In genomic region chr3:150612494-150612893, GRCh38 we compare ENCODE assay signal across 17 cellular contexts. TPM values are rescaled to one million over a fixed set of nuclear protein-coding genes. Genes with fewer than 3 reads are reported as not detected.
DNase-seq lines count a peak whose midpoint lies in the region; ATAC-seq lines count a peak whose summit lies in the region.
"Had no signal": no experiment of that assay in that cellular context is flagged by ENCODE, and none has a peak within 500 bp of the region (broad histone marks: within the 10 kb centered on the region; RNA-seq: fewer than 3 reads in every experiment).

No MANE protein-coding gene starts in this region.

- H3K36me3 Mint-ChIP-seq in activated CD4-positive, alpha-beta T cell treated with anti-CD3 and anti-CD28 coated beads for 36 hours (ENCODE audit: low read depth), result peaks cover 40% of the 10 kb centered on the region
- peaks cover 18% of the 10 kb centered on the region for H3K36me3 Mint-ChIP-seq in activated naive CD8-positive, alpha-beta T cell
- peaks cover 55% of the 10 kb centered on the region for H3K36me3 Mint-ChIP-seq in activated naive CD8-positive, alpha-beta T cell treated with anti-CD3 and anti-CD28 coated beads for 36 hours
- peaks cover 60% of the 10 kb centered on the region for H3K36me3 Mint-ChIP-seq in activated T-helper 2 cell treated with anti-CD3 and anti-CD28 coated beads, Interferon-gamma antibody, Interleukin-2, Interleukin-4, amounts not matched to agents 10 μg/mL and 5 μg/mL and 100 μg/mL, durations not matched to agents 14 hours and 24 hours and 36 hours (ENCODE audit: low read depth)

- H3K4me1 Mint-ChIP-seq in activated CD4-positive, alpha-beta T cell treated with anti-CD3 and anti-CD28 coated beads for 36 hours, result peaks cover 62% of the 10 kb centered on the region
- peaks cover 72% of the 10 kb centered on the region for H3K4me1 Mint-ChIP-seq in activated naive CD8-positive, alpha-beta T cell (ENCODE audit: low read depth)
- peaks cover 58% of the 10 kb centered on the region for H3K4me1 Mint-ChIP-seq in activated naive CD8-positive, alpha-beta T cell treated with anti-CD3 and anti-CD28 coated beads for 36 hours
- H3K4me1 Mint-ChIP-seq in activated T-helper 2 cell treated with anti-CD3 and anti-CD28 coated beads, Interferon-gamma antibody, Interleukin-2, Interleukin-4, amounts not matched to agents 10 μg/mL and 5 μg/mL and 100 μg/mL, durations not matched to agents 14 hours and 24 hours and 36 hours (ENCODE audit: low read depth), result peaks cover 59% of the 10 kb centered on the region

- intact Hi-C loops in activated CD4-positive, alpha-beta T cell treated with anti-CD3 and anti-CD28 coated beads for 36 hours (cut with DNase I, micrococcal nuclease), result no loop called here
- intact Hi-C loops in activated T-helper 2 cell treated with anti-CD3 and anti-CD28 coated beads, Interferon-gamma antibody, Interleukin-2, Interleukin-4, amounts not matched to agents 10 μg/mL and 5 μg/mL and 100 μg/mL, durations not matched to agents 14 hours and 24 hours and 36 hours (cut with micrococcal nuclease), result loop anchor here (1.0 to 5.0 kb wide), 2 partner anchors 9 to 170 kb away; partner anchors contain the start of gene SELENOT

- H3K27me3 Mint-ChIP-seq in activated CD4-positive, alpha-beta T cell treated with anti-CD3 and anti-CD28 coated beads for 36 hours, result no peaks in the 10 kb centered on the region
- H3K27me3 Mint-ChIP-seq in activated naive CD8-positive, alpha-beta T cell, result no peaks in the 10 kb centered on the region
- no peaks in the 10 kb centered on the region for H3K27me3 Mint-ChIP-seq in activated naive CD8-positive, alpha-beta T cell treated with anti-CD3 and anti-CD28 coated beads for 36 hours
- H3K27me3 Mint-ChIP-seq in activated T-helper 2 cell treated with anti-CD3 and anti-CD28 coated beads, Interferon-gamma antibody, Interleukin-2, Interleukin-4, amounts not matched to agents 10 μg/mL and 5 μg/mL and 100 μg/mL, durations not matched to agents 14 hours and 24 hours and 36 hours (ENCODE audit: low read depth), result no peaks in the 10 kb centered on the region

- POLR2A ChIA-PET in activated CD4-positive, alpha-beta T cell treated with anti-CD3 and anti-CD28 coated beads for 36 hours (lab: Charles Lee), result no interaction called here

- CTCF ChIA-PET in activated CD4-positive, alpha-beta T cell treated with anti-CD3 and anti-CD28 coated beads for 36 hours (lab: Charles Lee), result interaction anchor here (0.6 to 1.3 kb wide), 3 partner anchors 23 to 105 kb away, joined by 3 to 4 read pairs (median 3); no protein-coding TSS in a partner anchor

- no peak for ATAC-seq in activated CD4-positive, alpha-beta T cell treated with anti-CD3 and anti-CD28 coated beads for 36 hours
- no peak for ATAC-seq in GM19035 (IDR thresholded peaks at IDR 0.05; ENCODE audit: unreplicated experiment)

- H3K9me3 Mint-ChIP-seq in activated CD4-positive, alpha-beta T cell treated with anti-CD3 and anti-CD28 coated beads for 36 hours (ENCODE audit: low read depth), result peaks cover 3% of the 10 kb centered on the region
- H3K9me3 Mint-ChIP-seq in activated naive CD8-positive, alpha-beta T cell (ENCODE audit: low read depth), result no peaks in the 10 kb centered on the region
- peaks cover 3% of the 10 kb centered on the region for H3K9me3 Mint-ChIP-seq in activated naive CD8-positive, alpha-beta T cell treated with anti-CD3 and anti-CD28 coated beads for 36 hours
- H3K9me3 Mint-ChIP-seq in activated T-helper 2 cell treated with anti-CD3 and anti-CD28 coated beads, Interferon-gamma antibody, Interleukin-2, Interleukin-4, amounts not matched to agents 10 μg/mL and 5 μg/mL and 100 μg/mL, durations not matched to agents 14 hours and 24 hours and 36 hours, result peaks cover 4% of the 10 kb centered on the region

- peak overlapping the region; percentile 19 for H3K27ac Mint-ChIP-seq in activated CD4-positive, alpha-beta T cell treated with anti-CD3 and anti-CD28 coated beads for 36 hours
- no peak overlapping the region for H3K27ac Mint-ChIP-seq in activated naive CD8-positive, alpha-beta T cell
- H3K27ac Mint-ChIP-seq in activated naive CD8-positive, alpha-beta T cell treated with anti-CD3 and anti-CD28 coated beads for 36 hours, result no peak overlapping the region
- H3K27ac Mint-ChIP-seq in activated T-helper 2 cell treated with anti-CD3 and anti-CD28 coated beads, Interferon-gamma antibody, Interleukin-2, Interleukin-4, amounts not matched to agents 10 μg/mL and 5 μg/mL and 100 μg/mL, durations not matched to agents 14 hours and 24 hours and 36 hours, result peak overlapping the region; percentile 73
- H3K27ac Mint-ChIP-seq: H9 had no signal

- no peak overlapping the region for H3K4me3 Mint-ChIP-seq in activated CD4-positive, alpha-beta T cell treated with anti-CD3 and anti-CD28 coated beads for 36 hours
- peak overlapping the region; percentile 23 for H3K4me3 Mint-ChIP-seq in activated naive CD8-positive, alpha-beta T cell
- no peak overlapping the region for H3K4me3 Mint-ChIP-seq in activated naive CD8-positive, alpha-beta T cell treated with anti-CD3 and anti-CD28 coated beads for 36 hours
- H3K4me3 Mint-ChIP-seq in activated T-helper 2 cell treated with anti-CD3 and anti-CD28 coated beads, Interferon-gamma antibody, Interleukin-2, Interleukin-4, amounts not matched to agents 10 μg/mL and 5 μg/mL and 100 μg/mL, durations not matched to agents 14 hours and 24 hours and 36 hours (ENCODE audit: low read depth), result no peak overlapping the region
- H3K4me3 Mint-ChIP-seq: H9 had no signal

- no peak for DNase-seq in activated CD4-positive, alpha-beta T cell treated with anti-CD3 and anti-CD28 coated beads for 36 hours
- DNase-seq in activated CD4-positive, alpha-beta T cell treated with anti-CD3 and anti-CD28 coated beads for 4 hours, result no peak
- DNase-seq in activated naive CD8-positive, alpha-beta T cell treated with anti-CD3 and anti-CD28 coated beads for 36 hours, result no peak
- no peak for DNase-seq in activated T-helper 2 cell treated with anti-CD3 and anti-CD28 coated beads, Interferon-gamma antibody, Interleukin-2, Interleukin-4, amounts not matched to agents 10 μg/mL and 5 μg/mL and 100 μg/mL, durations not matched to agents 14 hours and 24 hours and 36 hours (ENCODE audit: low spot score)
- DNase-seq in hippocampal formation (lab: John Stamatoyannopoulos, UW) (no peak), NCI-H2227 (lab: John Stamatoyannopoulos, UW; ENCODE audit: unreplicated experiment) (no peak)
- DNase-seq: AML-193; DMS79 treated with DMSO at 0.1 percent for 48 hours; H9; NCI-H1092 treated with DMSO at 0.1 percent for 48 hours; NCI-H2081; NCI-H2171 treated with DMSO at 0.1 percent for 48 hours; NCI-H446 treated with DMSO at 0.1 percent for 48 hours; NK-92 treated with Interleukin-12 subunit alpha and Interleukin-12 subunit beta, amount 100 ng/mL, for 24 hours; Right ventricle myocardium superior had no signal

RNA-seq across cellular contexts. Expression of gene SELENOT, which starts 9.4 kb away (rescaled TPM):
- 100 to 1,000 TPM in 1 of 2 experiments, 10 to 100 TPM in 1; 88.6 to 134 TPM for total RNA-seq in activated CD4-positive, alpha-beta T cell treated with anti-CD3 and anti-CD28 coated beads for 36 hours
- 100 to 1,000 TPM; 107 to 110 TPM for total RNA-seq in activated naive CD8-positive, alpha-beta T cell treated with anti-CD3 and anti-CD28 coated beads for 36 hours
- total RNA-seq in activated T-helper 2 cell treated with anti-CD3 and anti-CD28 coated beads, Interferon-gamma antibody, Interleukin-2, Interleukin-4, amounts not matched to agents 10 μg/mL and 5 μg/mL and 100 μg/mL, durations not matched to agents 14 hours and 24 hours and 36 hours, result 119 and 121 TPM in 2 replicates

Comparison
In these comparisons a context has a peak if more than half of its experiments do, and no peak if none do; other contexts are left out.
1. H3K27ac Mint-ChIP-seq: peak in activated CD4-positive, alpha-beta T cell treated with anti-CD3 and anti-CD28 coated beads for 36 hours (single experiment) and activated T-helper 2 cell treated with anti-CD3 and anti-CD28 coated beads, Interferon-gamma antibody, Interleukin-2, Interleukin-4, amounts not matched to agents 10 μg/mL and 5 μg/mL and 100 μg/mL, durations not matched to agents 14 hours and 24 hours and 36 hours (single experiment); none in activated naive CD8-positive, alpha-beta T cell (single experiment) and activated naive CD8-positive, alpha-beta T cell treated with anti-CD3 and anti-CD28 coated beads for 36 hours (single experiment).